Comparison of ENCODE assay signal across 20 cellular contexts in the genomic region with DNA sequence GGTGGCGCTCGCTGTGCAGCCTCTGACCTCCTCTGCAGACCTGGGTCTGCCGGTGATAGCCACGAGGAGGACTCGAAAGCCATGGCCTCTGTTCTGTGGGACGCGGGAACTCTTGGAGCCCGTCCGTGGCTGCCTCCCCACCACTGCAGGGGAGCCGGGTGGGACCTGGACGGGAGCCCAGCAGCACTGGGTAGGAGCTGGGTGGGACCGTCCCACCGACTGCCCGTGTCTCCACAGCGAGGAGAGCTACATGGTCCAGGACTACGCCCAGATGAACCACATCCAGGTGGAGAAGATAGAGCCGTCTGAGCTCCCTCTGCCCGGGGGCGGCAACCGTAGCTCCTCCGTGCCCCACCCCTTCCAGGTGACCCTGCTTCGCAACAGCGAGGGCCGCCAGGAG. TPM values are rescaled to one million over a fixed set of nuclear protein-coding genes. Genes with fewer than 3 reads are reported as not detected.
"Had no signal": no experiment of that assay in that cellular context is flagged by ENCODE, and none has a peak within 500 bp of the region (broad histone marks: within the 10 kb centered on the region; RNA-seq: fewer than 3 reads in every experiment).

No MANE protein-coding gene starts in this region.

- DNase-seq: IMR-90, KBM-7, MV-4-11, NCI-H1048, NCI-H1105, NCI-H1417, NCI-H1436 treated with DMSO at 0.1 percent for 48 hours, NCI-H1694, NCI-H187 treated with DMSO at 0.1 percent for 48 hours, NCI-H2029 treated with DMSO at 0.1 percent for 48 hours, NCI-H2227 treated with DMSO at 0.1 percent for 48 hours, NCI-H524 treated with DMSO at 0.1 percent for 48 hours, NCI-H69, NCI-H774, RPMI8226, SHP77, SK-N-SH, SW 1271, T-cell had no signal

- H3K9me3 ChIP-seq: SK-N-SH had no signal

- ATAC-seq: T-cell had no signal

- H3K9ac ChIP-seq: SK-N-SH had no signal

- H3K4me2 ChIP-seq: SK-N-SH had no signal

RNA-seq across cellular contexts. Expression of gene ARHGEF16, which starts 23.7 kb away (rescaled TPM):
- total RNA-seq: LHCN-M2 had no signal
